In the genomic region with DNA sequence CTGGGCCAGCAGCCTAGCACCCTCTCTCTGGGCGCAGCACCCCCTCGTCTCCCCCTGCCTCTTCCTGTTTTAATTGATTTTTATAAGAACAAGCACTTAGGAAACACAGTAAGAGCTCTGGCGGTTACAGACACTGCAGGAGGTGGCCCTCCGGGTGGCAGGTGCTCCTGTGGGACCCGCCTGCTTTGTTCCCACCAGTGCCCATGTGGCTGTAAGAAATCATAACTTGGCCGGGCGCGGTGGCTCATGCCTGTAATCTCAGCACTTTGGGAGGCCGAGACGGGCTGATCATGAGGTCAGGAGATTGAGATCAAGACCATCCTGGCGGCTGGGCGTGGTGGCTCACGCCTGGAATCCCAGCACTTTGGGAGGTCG, we compare ENCODE assay signal across 14 cellular contexts.
"Had no signal": no experiment of that assay in that cellular context is flagged by ENCODE, and none has a peak within 500 bp of the region (broad histone marks: within the 10 kb centered on the region; RNA-seq: fewer than 3 reads in every experiment).

No MANE protein-coding gene starts in this region.

- DNase-seq: activated CD4-positive, alpha-beta T cell treated with anti-CD3 and anti-CD28 coated beads for 4 hours; activated CD8-positive, alpha-beta memory T cell treated with anti-CD3 and anti-CD28 coated beads, Interleukin-2, amount 50 U/mL, for 48 hours; activated CD8-positive, alpha-beta T cell treated with anti-CD3 and anti-CD28 coated beads, Interleukin-2, amount 10 ng/mL, durations not matched to agents 7 days and 5 days; activated naive CD4-positive, alpha-beta T cell treated with anti-CD3 and anti-CD28 coated beads for 36 hours; central memory CD4-positive, alpha-beta T cell; cortex of kidney; effector memory CD4-positive, alpha-beta T cell; heart right ventricle; nephron progenitor cell; stimulated activated CD4-positive, alpha-beta T cell treated with anti-CD3 and anti-CD28 coated beads, Interleukin-2, amount 100 ng/mL, for 48 hours; stimulated activated CD8-positive, alpha-beta memory T cell treated with anti-CD3 and anti-CD28 coated beads, Interleukin-4, amount 100 ng/mL, for 48 hours; stimulated activated naive CD8-positive, alpha-beta T cell treated with anti-CD3 and anti-CD28 coated beads, Interleukin-15, amount 100 ng/mL, for 72 hours; testis; upper lobe of right lung had no signal

- H3K27me3 Mint-ChIP-seq: stimulated activated naive CD8-positive, alpha-beta T cell treated with anti-CD3 and anti-CD28 coated beads, Interleukin-15, amount 100 ng/mL, for 72 hours had no signal

- H3K9me3 Mint-ChIP-seq: activated naive CD4-positive, alpha-beta T cell treated with anti-CD3 and anti-CD28 coated beads for 36 hours; nephron progenitor cell; stimulated activated naive CD8-positive, alpha-beta T cell treated with anti-CD3 and anti-CD28 coated beads, Interleukin-15, amount 100 ng/mL, for 72 hours had no signal

- H3K27ac Mint-ChIP-seq: activated CD8-positive, alpha-beta T cell treated with anti-CD3 and anti-CD28 coated beads, Interleukin-2, amount 10 ng/mL, durations not matched to agents 7 days and 5 days; activated naive CD4-positive, alpha-beta T cell treated with anti-CD3 and anti-CD28 coated beads for 36 hours; nephron progenitor cell had no signal

- ATAC-seq: activated CD8-positive, alpha-beta T cell treated with anti-CD3 and anti-CD28 coated beads, Interleukin-2, amount 10 ng/mL, durations not matched to agents 7 days and 5 days; stimulated activated naive CD8-positive, alpha-beta T cell treated with anti-CD3 and anti-CD28 coated beads, Interleukin-15, amount 100 ng/mL, for 72 hours; upper lobe of right lung had no signal

- H3K4me3 Mint-ChIP-seq: activated CD8-positive, alpha-beta T cell treated with anti-CD3 and anti-CD28 coated beads, Interleukin-2, amount 10 ng/mL, durations not matched to agents 7 days and 5 days; activated naive CD4-positive, alpha-beta T cell treated with anti-CD3 and anti-CD28 coated beads for 36 hours; stimulated activated naive CD8-positive, alpha-beta T cell treated with anti-CD3 and anti-CD28 coated beads, Interleukin-15, amount 100 ng/mL, for 72 hours had no signal
